ENCODE assay signal across 8 cellular contexts in genomic region chr6:138572200-138572875, GRCh38.
A peak's percentile ranks its signal among the peaks of the same experiment; 100 is the strongest.
DNase-seq lines count a peak whose midpoint lies in the region; ATAC-seq and TF ChIP-seq lines count a peak whose summit lies in the region.

No MANE protein-coding gene starts in this region.

- intact Hi-C loops in left ventricle myocardium superior (cut with micrococcal nuclease) = no loop called here

- H3K36me3 Mint-ChIP-seq in activated naive CD8-positive, alpha-beta T cell treated with anti-CD3 and anti-CD28 coated beads, Interleukin-2, amount 50 U/mL, for 24 hours (ENCODE audit: low read depth) = no peaks in the 10 kb centered on the region

- H3K27me3 ChIP-seq in BJ (ENCODE audit: control insufficient read depth, insufficient read depth, low read length) (no peaks in the 10 kb centered on the region), MG63 (no peaks in the 10 kb centered on the region)

- peak; percentile 40 for ATAC-seq in activated naive CD8-positive, alpha-beta T cell treated with anti-CD3 and anti-CD28 coated beads, Interleukin-2, amount 50 U/mL, for 24 hours
- ATAC-seq in left ventricle myocardium superior = peak; percentile 92
- ATAC-seq in HG02571 (IDR thresholded peaks at IDR 0.05; ENCODE audit: unreplicated experiment) = no peak

- peak; percentile 31 for DNase-seq in BJ (ENCODE audit: low read depth)
- peak; percentile 78 for DNase-seq in MG63
- DNase-seq in activated naive CD8-positive, alpha-beta T cell treated with anti-CD3 and anti-CD28 coated beads, Interleukin-2, amount 50 U/mL, for 24 hours = no peak
- peak; percentile 67 for DNase-seq in left ventricle myocardium superior
- DNase-seq in putamen (ENCODE audit: low spot score) = peak; percentile 22
- DNase-seq in stimulated activated CD4-positive, alpha-beta T cell treated with anti-CD3 and anti-CD28 coated beads, Interleukin-1b, Interleukin-23, amount 100 ng/mL, for 48 hours = no peak
- DNase-seq in stimulated activated CD4-positive, alpha-beta T cell treated with anti-CD3 and anti-CD28 coated beads, Interleukin-12 subunit alpha, Interleukin-12 subunit beta, amount 100 ng/mL, for 4 hours = no peak

- H3K36me3 ChIP-seq in BJ (ENCODE audit: control insufficient read depth, insufficient read depth, low read length) (no peaks in the 10 kb centered on the region), MG63 (no peaks in the 10 kb centered on the region)

- H3K4me3 ChIP-seq in BJ (ENCODE audit: low read depth, low read length) = peak overlapping the region; percentile 44
- peak overlapping the region; percentile 41 for H3K4me3 ChIP-seq in MG63

- no peak overlapping the region for H3K4me3 Mint-ChIP-seq in activated naive CD8-positive, alpha-beta T cell treated with anti-CD3 and anti-CD28 coated beads, Interleukin-2, amount 50 U/mL, for 24 hours

- H3K9me3 ChIP-seq in MG63 = no peaks in the 10 kb centered on the region

- H3K27ac Mint-ChIP-seq in activated naive CD8-positive, alpha-beta T cell treated with anti-CD3 and anti-CD28 coated beads, Interleukin-2, amount 50 U/mL, for 24 hours = no peak overlapping the region

- no peak for TF ChIP-seq CTCF in BJ (IDR thresholded peaks at IDR 0.05; ENCODE audit: insufficient read depth, low read depth, low read length)

- H3K27me3 Mint-ChIP-seq in activated naive CD8-positive, alpha-beta T cell treated with anti-CD3 and anti-CD28 coated beads, Interleukin-2, amount 50 U/mL, for 24 hours = peaks cover 9% of the 10 kb centered on the region

- H3K9me3 Mint-ChIP-seq in activated naive CD8-positive, alpha-beta T cell treated with anti-CD3 and anti-CD28 coated beads, Interleukin-2, amount 50 U/mL, for 24 hours = no peaks in the 10 kb centered on the region

- peaks cover 5% of the 10 kb centered on the region for H3K4me1 Mint-ChIP-seq in activated naive CD8-positive, alpha-beta T cell treated with anti-CD3 and anti-CD28 coated beads, Interleukin-2, amount 50 U/mL, for 24 hours

- POLR2A ChIA-PET in BJ (lab: Charles Lee) = no interaction called here

- CTCF ChIA-PET in BJ (lab: Yijun Ruan, JAX) = interaction anchor here (0.6 to 2.3 kb wide), 7 partner anchors 18 to 792 kb away, joined by 3 to 9 read pairs (median 3); no protein-coding TSS in a partner anchor

Comparison
In these comparisons a context has a peak if more than half of its experiments do, and no peak if none do; other contexts are left out.
1. DNase-seq: peak in BJ (single experiment), MG63 (single experiment), left ventricle myocardium superior (single experiment) and putamen (single experiment); none in activated naive CD8-positive, alpha-beta T cell treated with anti-CD3 and anti-CD28 coated beads, Interleukin-2, amount 50 U/mL, for 24 hours (single experiment), stimulated activated CD4-positive, alpha-beta T cell treated with anti-CD3 and anti-CD28 coated beads, Interleukin-1b, Interleukin-23, amount 100 ng/mL, for 48 hours (single experiment) and stimulated activated CD4-positive, alpha-beta T cell treated with anti-CD3 and anti-CD28 coated beads, Interleukin-12 subunit alpha, Interleukin-12 subunit beta, amount 100 ng/mL, for 4 hours (single experiment).